ENCODE assay signal across 8 cellular contexts in the genomic region with DNA sequence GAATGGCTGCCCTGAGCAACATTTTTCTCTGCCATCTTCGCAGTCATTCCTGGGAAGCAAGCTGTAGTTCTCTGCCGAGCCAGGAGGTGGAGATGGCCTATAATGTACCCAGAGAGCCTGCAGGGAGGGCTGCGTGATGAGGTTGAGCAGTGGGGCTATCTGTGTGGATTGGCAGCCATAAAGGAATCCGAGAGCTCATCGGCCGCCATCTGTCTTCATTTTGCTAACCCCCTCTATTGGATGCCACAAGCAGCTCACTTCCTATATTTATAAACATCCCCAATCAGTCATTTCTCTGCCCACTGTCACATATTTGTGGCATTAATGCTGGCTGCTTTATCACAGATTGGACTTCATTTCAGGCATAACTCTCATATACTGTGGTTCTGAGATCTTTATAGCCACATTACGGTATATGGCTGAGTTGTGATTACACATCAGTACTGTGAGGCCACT.
A peak's percentile ranks its signal among the peaks of the same experiment; 100 is the strongest.
DNase-seq lines count a peak whose midpoint lies in the region; ATAC-seq, FAIRE-seq and TF ChIP-seq lines count a peak whose summit lies in the region.

No MANE protein-coding gene starts in this region.

- TF ChIP-seq CTCF in D721Med (IDR thresholded peaks at IDR 0.05; ENCODE audit: insufficient read depth, missing control alignments) (peak; percentile 77), LNCAP (IDR thresholded peaks at IDR 0.05) (peak; percentile 66), GM12878 (IDR thresholded peaks at IDR 0.05 in 2 of 3, conservative IDR thresholded peaks at IDR 0.05 in 1 of 3; ENCODE audit: control insufficient read depth in 2 of 3, extremely low read depth in 1 of 3, insufficient read depth in 1 of 3, low read depth in 3 of 3, low read length in 3 of 3) (peak; percentile 53 to 62 (median 56)), transverse colon (IDR thresholded peaks at IDR 0.05) (peak in 1 of 5 experiments; percentile 14)

- CTCF ChIA-PET in GM12878 (lab: Yijun Ruan, JAX), result interaction anchor here (1.2 to 4.5 kb wide), 6 partner anchors 9 to 515 kb away, joined by 3 to 46 read pairs (median 4); no protein-coding TSS in a partner anchor
- CTCF ChIA-PET in CD8-positive, alpha-beta memory T cell (lab: Charles Lee), result no interaction called here

- no peak overlapping the region for H3K14ac ChIP-seq in neuronal stem cell (ENCODE audit: low read length)

- H2BK12ac ChIP-seq in neuronal stem cell (ENCODE audit: low read length), result no peak overlapping the region

- no peak for FAIRE-seq in D721Med (lab: Jason Lieb, UNC)
- no peak for FAIRE-seq in GM12878 (lab: Jason Lieb, UNC)

- 32% methylated on average over 7 of the region's 7 CpGs for WGBS in GM12878 (ENCODE audit: insufficient coverage, insufficient replicate concordance, low lambda C conversion rate, missing lambda C conversion rate)
- WGBS in neuronal stem cell (ENCODE audit: extremely low coverage in 2 of 2, insufficient read length in 2 of 2, insufficient replicate concordance in 1 of 2), 2 donors, result no CpG with 5 or more reads among the region's 7 CpGs
- 58% methylated on average over 7 of the region's 7 CpGs; no CpG with 5 or more reads in 1 of the 2 donors for WGBS in transverse colon (ENCODE audit: low coverage in 1 of 2), 2 donors

- ATAC-seq in GM19043 (IDR thresholded peaks at IDR 0.05; ENCODE audit: low read depth, unreplicated experiment), result peak; percentile 83
- ATAC-seq in GM12878, result peak; percentile 93
- no peak for ATAC-seq in stimulated activated naive CD8-positive, alpha-beta T cell treated with anti-CD3 and anti-CD28 coated beads, Interleukin-15, Interleukin-2, amounts not matched to agents 100 U/mL and 50 U/mL, for 24 hours

- in situ Hi-C loops in GM12878 (cut with MboI) (loop anchor here (5.0 kb wide), 1 partner anchor 87 kb away; no protein-coding TSS in a partner anchor), transverse colon (cut with MboI; ENCODE audit: low pct_ligation_motif_present in 1 of 4, low pct_unique_long_range_greater_than_20kb in 1 of 4, low sequenced_read_pairs in 3 of 4) (no loop called here)

- no peak overlapping the region for H3K18ac ChIP-seq in neuronal stem cell (ENCODE audit: low read length)

- no peaks in the 10 kb centered on the region for H3K9me3 ChIP-seq in GM12878 (replicated peaks; ENCODE audit: control insufficient read depth, insufficient read depth, low read length)
- no peaks in the 10 kb centered on the region for H3K9me3 ChIP-seq in neuronal stem cell (replicated peaks in 1 of 2; ENCODE audit: control insufficient read depth in 2 of 2, insufficient read depth in 1 of 2, low read depth in 1 of 2, low read length in 2 of 2)
- no peaks in the 10 kb centered on the region for H3K9me3 ChIP-seq in transverse colon
- H3K9me3 ChIP-seq in CD8-positive, alpha-beta memory T cell (ENCODE audit: low read length), result no peaks in the 10 kb centered on the region

- intact Hi-C loops in GM12878 (cut with micrococcal nuclease; ENCODE audit: unreplicated experiment) (loop anchor here (1.0 kb wide), 1 partner anchor 94 kb away; no protein-coding TSS in a partner anchor), transverse colon (cut with DNase I; ENCODE audit: low total_unique reads) (no loop called here)

- no peak overlapping the region for H3K27ac Mint-ChIP-seq in CD8-positive, alpha-beta memory T cell

- H2BK5ac ChIP-seq in neuronal stem cell (ENCODE audit: low read length), result no peak overlapping the region

- H3K23ac ChIP-seq in neuronal stem cell (ENCODE audit: low read depth, low read length, poor library complexity), result no peak overlapping the region

- no peaks in the 10 kb centered on the region for H3K4me1 Mint-ChIP-seq in CD8-positive, alpha-beta memory T cell

- H3K36me3 ChIP-seq in GM12878 (ENCODE audit: control insufficient read depth in 2 of 2, insufficient read depth in 2 of 2, low read length in 1 of 2) (no peaks in the 10 kb centered on the region), neuronal stem cell (replicated peaks in 1 of 2; ENCODE audit: control insufficient read depth in 2 of 2, insufficient read depth in 2 of 2, low read length in 2 of 2) (no peaks in the 10 kb centered on the region), transverse colon (no peaks in the 10 kb centered on the region)
- H3K36me3 ChIP-seq in CD8-positive, alpha-beta memory T cell (ENCODE audit: insufficient read depth, low read length), result no peaks in the 10 kb centered on the region

- BruUV-seq in GM12878 (replicated peaks; lab: Mats Ljungman, UMichigan), result no TSS peak

- H4K8ac ChIP-seq in neuronal stem cell (ENCODE audit: low read depth, low read length), result no peak overlapping the region

- H3K27me3 Mint-ChIP-seq in CD8-positive, alpha-beta memory T cell, result no peaks in the 10 kb centered on the region

- peak; percentile 56 for TF ChIP-seq RAD21 in GM12878 (IDR thresholded peaks at IDR 0.05; ENCODE audit: insufficient read depth, low read depth, low read length)

- no peak overlapping the region for H3K4ac ChIP-seq in neuronal stem cell (ENCODE audit: low read length)

- H4K20me1 ChIP-seq in GM12878 (ENCODE audit: control insufficient read depth, insufficient read depth), result no peaks in the 10 kb centered on the region

- H3K9me3 Mint-ChIP-seq in CD8-positive, alpha-beta memory T cell, result peaks cover 0 to 15% (median 0%) of the 10 kb centered on the region in 5 donors

- POLR2A ChIA-PET in GM12878 (lab: Charles Lee), result no interaction called here
- POLR2A ChIA-PET in CD8-positive, alpha-beta memory T cell (lab: Charles Lee), result no interaction called here

- no peaks in the 10 kb centered on the region for H3K79me1 ChIP-seq in neuronal stem cell (ENCODE audit: low read depth, low read length)

- H2BK15ac ChIP-seq in neuronal stem cell (ENCODE audit: low read length), result no peak overlapping the region

- no peak overlapping the region for H3K4me2 ChIP-seq in GM12878 (ENCODE audit: control insufficient read depth, insufficient read depth)
- H3K4me2 ChIP-seq in neuronal stem cell (ENCODE audit: insufficient read depth, low read length, poor library complexity, severe bottlenecking), result no peak overlapping the region

- H3K4me3 ChIP-seq in GM12878 (no peak overlapping the region), neuronal stem cell (ENCODE audit: low read length in 2 of 2) (no peak overlapping the region), transverse colon (no peak overlapping the region)
- H3K4me3 ChIP-seq in CD8-positive, alpha-beta memory T cell (ENCODE audit: low read length), result no peak overlapping the region

- no peak overlapping the region for H2BK120ac ChIP-seq in neuronal stem cell (ENCODE audit: low read depth, low read length)

- H2AK5ac ChIP-seq in neuronal stem cell (ENCODE audit: low read depth, low read length), result no peak overlapping the region

- H3K79me2 ChIP-seq in GM12878 (ENCODE audit: control insufficient read depth, insufficient read depth, low read length), result no peaks in the 10 kb centered on the region

- H3K27ac ChIP-seq in GM12878 (ENCODE audit: control insufficient read depth, insufficient read depth) (no peak overlapping the region), neuronal stem cell (replicated peaks; ENCODE audit: low read length) (no peak overlapping the region), transverse colon (no peak overlapping the region)
- no peak overlapping the region for H3K27ac ChIP-seq in CD8-positive, alpha-beta memory T cell (ENCODE audit: low read depth, low read length)

- TF ChIP-seq EP300 in GM12878 (IDR thresholded peaks at IDR 0.05; ENCODE audit: borderline replicate concordance in 1 of 2, control insufficient read depth in 1 of 2, low read depth in 2 of 2, low read length in 2 of 2) (no peak), transverse colon (IDR thresholded peaks at IDR 0.05; ENCODE audit: low read depth) (no peak)

- RAD21 ChIA-PET in GM12878 (lab: Charles Lee; ENCODE audit: unreplicated experiment), result interaction anchor here (1.6 to 3.3 kb wide), 2 partner anchors 94 to 98 kb away, joined by 3 to 12 read pairs; no protein-coding TSS in a partner anchor

- H3K4me1 ChIP-seq in GM12878 (ENCODE audit: control insufficient read depth, insufficient read depth, low read length) (no peaks in the 10 kb centered on the region), neuronal stem cell (ENCODE audit: control insufficient read depth in 2 of 2, insufficient read depth in 1 of 2, low read depth in 1 of 2, low read length in 2 of 2) (peaks cover 0 to 4% of the 10 kb centered on the region in 2 donors), transverse colon (no peaks in the 10 kb centered on the region)
- no peaks in the 10 kb centered on the region for H3K4me1 ChIP-seq in CD8-positive, alpha-beta memory T cell (ENCODE audit: insufficient read depth, low read length)

- H3K9ac ChIP-seq in GM12878 (ENCODE audit: control insufficient read depth, insufficient read depth, low read length) (no peak overlapping the region), neuronal stem cell (ENCODE audit: low read depth, low read length, poor library complexity) (no peak overlapping the region)

- H3K36me3 Mint-ChIP-seq in CD8-positive, alpha-beta memory T cell, result no peaks in the 10 kb centered on the region

- DNase-seq in D721Med (ENCODE audit: insufficient read length, low spot score) (no peak), GM12878 (ENCODE audit: low read depth, low spot score) (no peak), neuronal stem cell (ENCODE audit: low spot score) (peak; percentile 37), transverse colon (no peak)
- DNase-seq in stimulated activated naive CD8-positive, alpha-beta T cell treated with anti-CD3 and anti-CD28 coated beads, Interleukin-15, Interleukin-2, amounts not matched to agents 100 U/mL and 50 U/mL, for 24 hours, result no peak
- no peak for DNase-seq in CD8-positive, alpha-beta memory T cell

- TF ChIP-seq POLR2A in GM12878 (IDR thresholded peaks at IDR 0.05; ENCODE audit: low read depth, low read length) (no peak), transverse colon (IDR thresholded peaks at IDR 0.05) (no peak)

- H3K27me3 ChIP-seq in GM12878 (replicated peaks in 1 of 2; ENCODE audit: control insufficient read depth in 2 of 2, insufficient read depth in 2 of 2, low read length in 1 of 2), result peaks cover 4 to 13% of the 10 kb centered on the region in 2 experiments; a peak in 3 of 4 replicates
- no peaks in the 10 kb centered on the region for H3K27me3 ChIP-seq in neuronal stem cell (ENCODE audit: control insufficient read depth in 3 of 3, insufficient read depth in 3 of 3, low read depth in 1 of 3, low read length in 3 of 3)
- H3K27me3 ChIP-seq in transverse colon, result no peaks in the 10 kb centered on the region
- H3K27me3 ChIP-seq in CD8-positive, alpha-beta memory T cell (ENCODE audit: insufficient read depth, low read length, poor library complexity, severe bottlenecking), result no peaks in the 10 kb centered on the region

- H3K4me3 Mint-ChIP-seq in CD8-positive, alpha-beta memory T cell, result no peak overlapping the region

- no peak overlapping the region for H4K91ac ChIP-seq in neuronal stem cell (ENCODE audit: low read depth, low read length, poor library complexity)

- SMC1A ChIA-PET in GM12878 (lab: Charles Lee; ENCODE audit: uncharacterized antibody, unreplicated experiment), result interaction anchor here (0.6 to 2.6 kb wide), 3 partner anchors 94 to 440 kb away, joined by 3 to 8 read pairs (median 4); no protein-coding TSS in a partner anchor

- H2AFZ ChIP-seq in GM12878 (ENCODE audit: control insufficient read depth, low read depth, low read length) (no peak overlapping the region), neuronal stem cell (ENCODE audit: low read length) (no peak overlapping the region)

TF ChIP-seq in GM12878, 131 proteins besides CTCF, POLR2A, EP300 and RAD21 (continues in another document):
- TF ChIP-seq YY1 (IDR thresholded peaks at IDR 0.05; ENCODE audit: low read depth, low read length), result 0 out of 2 replicates have a peak, but pooled peaks have one; percentile 56
